8 cellular contexts compared by ENCODE assay signal in the genomic region with DNA sequence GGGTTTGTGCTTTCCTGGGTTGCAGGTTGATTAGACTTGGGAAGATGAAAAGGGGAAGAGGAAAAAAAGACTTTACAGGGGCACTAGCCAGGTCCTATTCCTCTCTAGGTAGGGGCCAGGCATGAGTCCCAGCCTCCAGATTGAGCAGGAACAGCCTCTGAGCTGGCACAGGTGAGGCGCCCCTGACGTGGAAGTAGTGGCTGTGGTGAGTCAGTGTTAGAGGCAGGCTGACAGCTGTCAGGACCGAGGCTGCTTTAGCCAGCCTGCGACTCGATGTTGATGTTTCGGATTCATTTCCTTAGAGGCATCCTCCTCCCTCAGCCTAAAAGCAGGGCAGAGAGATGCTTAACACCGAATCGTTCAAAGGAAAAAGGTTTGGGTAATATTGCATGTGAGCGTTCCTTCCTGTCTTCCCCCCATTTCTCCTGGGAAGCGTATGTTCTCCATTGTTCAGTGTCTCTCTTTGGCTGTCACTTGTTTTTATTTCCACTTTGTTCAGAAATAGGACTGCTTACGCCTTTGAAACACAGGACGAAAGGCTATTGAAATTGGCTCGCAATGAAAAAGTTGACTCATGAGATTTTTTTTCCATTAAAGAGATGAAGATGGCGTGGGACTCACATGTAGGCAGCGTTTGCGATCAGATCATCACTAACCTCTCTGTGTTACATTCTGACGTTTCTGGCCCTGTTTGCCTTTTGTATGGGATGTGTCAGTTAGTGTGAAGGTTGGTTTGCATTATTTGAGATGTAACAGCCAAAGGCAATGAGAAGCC. TPM values are rescaled to one million over a fixed set of nuclear protein-coding genes. Genes with fewer than 3 reads are reported as not detected.
DNase-seq lines count a peak whose midpoint lies in the region; ATAC-seq, FAIRE-seq and TF ChIP-seq lines count a peak whose summit lies in the region.

No MANE protein-coding gene starts in this region.

- TF ChIP-seq POLR2A in body of pancreas (IDR thresholded peaks at IDR 0.05) (peak; percentile 73 to 79 (median 77)), HepG2 (IDR thresholded peaks at IDR 0.05; ENCODE audit: insufficient read depth in 1 of 2, low read depth in 2 of 2, low read length in 2 of 2) (no peak)

- CTCF ChIA-PET in HepG2 (lab: Yijun Ruan, JAX; ENCODE audit: low intra/inter-chr PET ratio, low total read pairs): no interaction called here

- WGBS in GM23248 (ENCODE audit: low coverage in 1 of 2, low lambda C conversion rate in 2 of 2, missing lambda C conversion rate in 2 of 2), 2 experiments: 1% methylated on average over 17 of the region's 17 CpGs
- WGBS in body of pancreas, 2 donors: 22 to 27% methylated on average over 17 of the region's 17 CpGs
- WGBS in HepG2 (ENCODE audit: low lambda C conversion rate): 57% methylated on average over 14 of the region's 17 CpGs

- peak overlapping the region; percentile 85 for H3K27ac ChIP-seq in GM23248
- peak overlapping the region; percentile 87 to 93 (median 91) for H3K27ac ChIP-seq in body of pancreas
- no peak overlapping the region for H3K27ac ChIP-seq in HepG2 (ENCODE audit: extremely low read length, insufficient read depth, low read length)

- H3K36me3 ChIP-seq in GM23248 (ENCODE audit: low read depth) (no peaks in the 10 kb centered on the region), body of pancreas (replicated peaks in 1 of 2; ENCODE audit: insufficient read depth in 1 of 2, low read depth in 2 of 2) (no peaks in the 10 kb centered on the region), HepG2 (replicated peaks in 1 of 2; ENCODE audit: control insufficient read depth in 1 of 2, insufficient read depth in 2 of 2, low read length in 2 of 2) (no peaks in the 10 kb centered on the region)

- DNase-seq in AG09309 (ENCODE audit: low read depth) (no peak), GM23248 (peak; percentile 90), T-helper 9 cell (peak; percentile 69), body of pancreas (peak; percentile 83 to 93 (median 90)), HepG2 (ENCODE audit: low spot score) (no peak)
- peak; percentile 60 to 80 (median 67) for DNase-seq in stimulated activated CD4-positive, alpha-beta T cell treated with anti-CD3 and anti-CD28 coated beads, TNF-alpha, amount 100 ng/mL, for 24 hours (ENCODE audit: low read depth in 3 of 3)

- H3K4me2 ChIP-seq in GM23248 (ENCODE audit: unreplicated experiment) (peak overlapping the region; percentile 98), HepG2 (ENCODE audit: low read depth, low read length) (peak overlapping the region; percentile 74)

- H3K79me2 ChIP-seq in GM23248 (ENCODE audit: insufficient read depth) (no peaks in the 10 kb centered on the region), HepG2 (ENCODE audit: insufficient read depth, low read length) (no peaks in the 10 kb centered on the region)

- no peak for FAIRE-seq in HepG2 (lab: Jason Lieb, UNC)

- POLR2A ChIA-PET in HepG2 (lab: Yijun Ruan, JAX): interaction anchor here (1.9 to 3.4 kb wide), 3 partner anchors 17 to 34 kb away, joined by 6 to 28 read pairs (median 13); a partner anchor contains a TSS

- intact Hi-C loops in body of pancreas (cut with DNase I) (no loop called here), HepG2 (cut with micrococcal nuclease; ENCODE audit: unreplicated experiment) (no loop called here)

- peak overlapping the region; percentile 79 for H2AFZ ChIP-seq in GM23248
- no peak overlapping the region for H2AFZ ChIP-seq in HepG2 (ENCODE audit: low read length)

- H4K20me1 ChIP-seq in GM23248 (ENCODE audit: insufficient read depth): no peaks in the 10 kb centered on the region
- no peaks in the 10 kb centered on the region for H4K20me1 ChIP-seq in HepG2 (ENCODE audit: insufficient read depth, low read length)

- TF ChIP-seq RAD21 in HepG2 (CRISPR knock-in tag; IDR thresholded peaks at IDR 0.05): no peak

- no peak for TF ChIP-seq CTCF in AG09309 (IDR thresholded peaks at IDR 0.05; ENCODE audit: control insufficient read depth, insufficient read depth, low read depth, low read length, missing control alignments)
- TF ChIP-seq CTCF in body of pancreas (IDR thresholded peaks at IDR 0.05): no peak
- no peak for TF ChIP-seq CTCF in HepG2 (CRISPR knock-in tag; IDR thresholded peaks at IDR 0.05)

- H3K27me3 ChIP-seq in GM23248 (replicated peaks; ENCODE audit: insufficient read depth): no peaks in the 10 kb centered on the region
- H3K27me3 ChIP-seq in body of pancreas: no peaks in the 10 kb centered on the region
- H3K27me3 ChIP-seq in HepG2 (ENCODE audit: control insufficient read depth in 1 of 2, insufficient read depth in 2 of 2, low read length in 2 of 2): peaks cover 3 to 28% of the 10 kb centered on the region in 2 experiments; a peak in 4 of 5 replicates

- H3K9me2 ChIP-seq in GM23248 (ENCODE audit: insufficient read depth): no peaks in the 10 kb centered on the region

- in situ Hi-C loops in GM23248 (cut with MboI) (no loop called here), HepG2 (cut with HindIII; ENCODE audit: extremely low pct_ligation_motif_present, low pct_unique_long_range_greater_than_20kb) (no loop called here)

- H3K9ac ChIP-seq in GM23248 (peak overlapping the region; percentile 89), HepG2 (ENCODE audit: insufficient read depth, low read depth, low read length) (no peak overlapping the region)

- peak; percentile 81 for ATAC-seq in body of pancreas
- ATAC-seq in HepG2: peak; percentile 48
- ATAC-seq in HG03439 (IDR thresholded peaks at IDR 0.05; ENCODE audit: unreplicated experiment): no peak
- no peak for ATAC-seq in HG02970 (IDR thresholded peaks at IDR 0.05; ENCODE audit: low FRiP score, unreplicated experiment)

- H3K4me1 ChIP-seq in GM23248 (ENCODE audit: insufficient read depth) (peaks cover 26% of the 10 kb centered on the region), body of pancreas (peaks cover 33% of the 10 kb centered on the region), HepG2 (ENCODE audit: insufficient read depth, low read length) (peaks cover 32% of the 10 kb centered on the region)

- no peaks in the 10 kb centered on the region for H3K9me3 ChIP-seq in GM23248 (ENCODE audit: low read depth)
- no peaks in the 10 kb centered on the region for H3K9me3 ChIP-seq in body of pancreas
- no peaks in the 10 kb centered on the region for H3K9me3 ChIP-seq in HepG2 (ENCODE audit: low read length)

- no TSS peak for BruUV-seq in HepG2 (replicated peaks; lab: Mats Ljungman, UMichigan)

- H3F3A ChIP-seq in GM23248 (ENCODE audit: insufficient read depth): peaks cover 20% of the 10 kb centered on the region

- H3K4me3 ChIP-seq in AG09309 (ENCODE audit: control insufficient read depth, low read depth, low read length) (peak overlapping the region; percentile 77), GM23248 (peak overlapping the region; percentile 87), body of pancreas (peak overlapping the region; percentile 61 to 76), HepG2 (replicated peaks in 1 of 3; ENCODE audit: insufficient read depth in 1 of 3, low read depth in 2 of 3, low read length in 3 of 3) (peak overlapping the region in 1 of 3 experiments; percentile 77; a peak in 3 of 6 replicates)

- no peak for TF ChIP-seq EP300 in HepG2 (IDR thresholded peaks at IDR 0.05; ENCODE audit: low read depth in 2 of 2, low read length in 2 of 2)
- no peak for TF ChIP-seq EP300 in HepG2 (CRISPR knock-in tag; IDR thresholded peaks at IDR 0.05; ENCODE audit: borderline replicate concordance)

RNA-seq across cellular contexts. Expression of a gene that starts 1.2 kb away (rescaled TPM):
- 5.3 and 7.6 TPM in 2 replicates for total RNA-seq in GM23248 (2014; rRNA removed; shearing (Covaris generic))
- polyA plus RNA-seq in GM23248 (2016; fragmentation: Nextera tagmentation; extraction: Ambion mirVana) (5.4 and 5.8 TPM in 2 replicates), HepG2 (2011; rRNA removed) (1.8 and 2.4 TPM in 2 replicates)
- total RNA-seq in body of pancreas (10 to 100 TPM; 23.1 to 71.9 TPM), HepG2 (2016; rRNA removed; fragmentation: Illumina TruSeq; extraction: Trizol) (1.5 and 1.8 TPM in 2 replicates)
- total RNA-seq in HepG2 (2016; cell fraction: cytosol; rRNA removed; fragmentation: Illumina TruSeq; extraction: Trizol; ENCODE audit: low read depth): 0.62 and 0.91 TPM in 2 replicates
- 1.5 and 1.7 TPM in 2 replicates for total RNA-seq in HepG2 (2016; cell fraction: insoluble cytoplasmic fraction; rRNA removed; fragmentation: Illumina TruSeq; extraction: Trizol)
- total RNA-seq in HepG2 (2016; cell fraction: membrane; rRNA removed; fragmentation: Illumina TruSeq; extraction: Trizol): 0.99 and 1.1 TPM in 2 replicates
- total RNA-seq in HepG2 (2016; cell fraction: nucleus; rRNA removed; fragmentation: Illumina TruSeq; extraction: Trizol): 0.75 and 1.6 TPM in 2 replicates
- polyA plus RNA-seq in HepG2 (2011; cell fraction: cytosol; rRNA removed): 1.6 and 2.3 TPM in 2 replicates
- 6.1 and 6.2 TPM in 2 replicates for polyA plus RNA-seq in HepG2 (2011; cell fraction: nucleus; rRNA removed)
- 1.6 and 2.5 TPM in 2 replicates for polyA plus RNA-seq in HepG2 (2012)
- 0.47 and 1.2 TPM in 2 replicates for polyA plus RNA-seq in HepG2 (2016; cell fraction: cytosol; fragmentation: Illumina TruSeq; extraction: Trizol; ENCODE audit: low read depth)
- 1.3 and 1.5 TPM in 2 replicates for polyA plus RNA-seq in HepG2 (2016; cell fraction: insoluble cytoplasmic fraction; fragmentation: Illumina TruSeq; extraction: Trizol; ENCODE audit: low read depth)
- 0.90 and 1.2 TPM in 2 replicates for polyA plus RNA-seq in HepG2 (2016; cell fraction: membrane; fragmentation: Illumina TruSeq; extraction: Trizol; ENCODE audit: low read depth)
- 1.4 and 2.0 TPM in 2 replicates for polyA plus RNA-seq in HepG2 (2016; cell fraction: nucleus; fragmentation: Illumina TruSeq; extraction: Trizol; ENCODE audit: insufficient read depth, low read depth)
- 1.2 and 3.4 TPM in 2 replicates for polyA minus RNA-seq in HepG2 (2011; rRNA and poly(A)+ RNA removed; ENCODE audit: low replicate concordance)
- polyA minus RNA-seq in HepG2 (2011; cell fraction: cytosol; rRNA and poly(A)+ RNA removed): 0.99 and 1.8 TPM in 2 replicates
- polyA minus RNA-seq in HepG2 (2011; cell fraction: nucleus; rRNA and poly(A)+ RNA removed): 3.6 and 5.5 TPM in 2 replicates

RNA-seq across cellular contexts. Expression of a gene that starts 17.5 kb away (rescaled TPM):
- total RNA-seq in GM23248 (2014; rRNA removed; shearing (Covaris generic)): 71.8 and 95.2 TPM in 2 replicates
- polyA plus RNA-seq in GM23248 (2016; fragmentation: Nextera tagmentation; extraction: Ambion mirVana) (39.3 and 39.9 TPM in 2 replicates), HepG2 (2011; rRNA removed) (67.6 and 79.2 TPM in 2 replicates)
- total RNA-seq in body of pancreas (10 to 100 TPM; 17.5 to 39.2 TPM), HepG2 (2016; rRNA removed; fragmentation: Illumina TruSeq; extraction: Trizol) (39.6 and 46.8 TPM in 2 replicates)
- total RNA-seq in HepG2 (2016; cell fraction: cytosol; rRNA removed; fragmentation: Illumina TruSeq; extraction: Trizol; ENCODE audit: low read depth): 7.0 and 8.2 TPM in 2 replicates
- 36.4 and 48.1 TPM in 2 replicates for total RNA-seq in HepG2 (2016; cell fraction: insoluble cytoplasmic fraction; rRNA removed; fragmentation: Illumina TruSeq; extraction: Trizol)
- total RNA-seq in HepG2 (2016; cell fraction: membrane; rRNA removed; fragmentation: Illumina TruSeq; extraction: Trizol): 31.2 and 33.2 TPM in 2 replicates
- total RNA-seq in HepG2 (2016; cell fraction: nucleus; rRNA removed; fragmentation: Illumina TruSeq; extraction: Trizol): 34.5 and 37.8 TPM in 2 replicates
- polyA plus RNA-seq in HepG2 (2011; cell fraction: cytosol; rRNA removed): 96.7 and 128 TPM in 2 replicates
- polyA plus RNA-seq in HepG2 (2011; cell fraction: nucleus; rRNA removed): 127 and 132 TPM in 2 replicates
- polyA plus RNA-seq in HepG2 (2012): 56.5 and 63.5 TPM in 2 replicates
- polyA plus RNA-seq in HepG2 (2016; cell fraction: cytosol; fragmentation: Illumina TruSeq; extraction: Trizol; ENCODE audit: low read depth): 4.1 and 4.9 TPM in 2 replicates
- polyA plus RNA-seq in HepG2 (2016; cell fraction: insoluble cytoplasmic fraction; fragmentation: Illumina TruSeq; extraction: Trizol; ENCODE audit: low read depth): 35.0 and 37.7 TPM in 2 replicates
- 18.0 and 19.5 TPM in 2 replicates for polyA plus RNA-seq in HepG2 (2016; cell fraction: membrane; fragmentation: Illumina TruSeq; extraction: Trizol; ENCODE audit: low read depth)
- polyA plus RNA-seq in HepG2 (2016; cell fraction: nucleus; fragmentation: Illumina TruSeq; extraction: Trizol; ENCODE audit: insufficient read depth, low read depth): 57.2 and 68.7 TPM in 2 replicates
- polyA minus RNA-seq in HepG2 (2011; rRNA and poly(A)+ RNA removed; ENCODE audit: low replicate concordance): 49.1 and 145 TPM in 2 replicates
- 43.3 and 54.9 TPM in 2 replicates for polyA minus RNA-seq in HepG2 (2011; cell fraction: cytosol; rRNA and poly(A)+ RNA removed)
- 53.7 and 58.9 TPM in 2 replicates for polyA minus RNA-seq in HepG2 (2011; cell fraction: nucleus; rRNA and poly(A)+ RNA removed)

Comparison
In these comparisons a context has a peak if more than half of its experiments do, and no peak if none do; other contexts are left out.
1. DNase-seq: peak in GM23248 (single experiment), T-helper 9 cell (single experiment), body of pancreas (4 of 4) and stimulated activated CD4-positive, alpha-beta T cell treated with anti-CD3 and anti-CD28 coated beads, TNF-alpha, amount 100 ng/mL, for 24 hours (3 of 3); none in AG09309 (single experiment) and HepG2 (single experiment).
2. ATAC-seq: peak in body of pancreas (single experiment) and HepG2 (single experiment); none in HG03439 (single experiment) and HG02970 (single experiment).
3. POLR2A ChIP-seq: peak in body of pancreas (3 of 3); none in HepG2 (0 of 2).